ENCODE assay signal across 25 cellular contexts in genomic region chr7:43467406-43467805, GRCh38.
DNase-seq lines count a peak whose midpoint lies in the region; ATAC-seq and TF ChIP-seq lines count a peak whose summit lies in the region.
"Had no signal": no experiment of that assay in that cellular context is flagged by ENCODE, and none has a peak within 500 bp of the region (broad histone marks: within the 10 kb centered on the region; RNA-seq: fewer than 3 reads in every experiment).

No MANE protein-coding gene starts in this region.

- TF ChIP-seq CTCF in AG10803 (conservative IDR thresholded peaks at IDR 0.05; ENCODE audit: low read length) (no peak), Loucy (conservative IDR thresholded peaks at IDR 0.05; ENCODE audit: low read length) (no peak), astrocyte of the spinal cord (IDR thresholded peaks at IDR 0.05; ENCODE audit: low read depth, low read length) (no peak), suprapubic skin (IDR thresholded peaks at IDR 0.05) (no peak)

- no peaks in the 10 kb centered on the region for H3K36me3 ChIP-seq in Loucy (ENCODE audit: insufficient read depth, low read length)
- H3K36me3 ChIP-seq in suprapubic skin = no peaks in the 10 kb centered on the region
- H3K36me3 ChIP-seq: gastrocnemius medialis, HAP-1 had no signal

- H3K4me3 ChIP-seq in AG10803 (ENCODE audit: low read length) = no peak overlapping the region
- no peak overlapping the region for H3K4me3 ChIP-seq in Loucy (ENCODE audit: low read length, poor library complexity, severe bottlenecking)
- H3K4me3 ChIP-seq in astrocyte of the spinal cord (ENCODE audit: low read depth, low read length) = no peak overlapping the region
- H3K4me3 ChIP-seq in suprapubic skin = no peak overlapping the region
- H3K4me3 ChIP-seq: gastrocnemius medialis, HAP-1, mucosa of descending colon had no signal

- TF ChIP-seq EP300 in suprapubic skin (IDR thresholded peaks at IDR 0.05) = no peak

- WGBS in suprapubic skin = 72% methylated on average over 5 of the region's 5 CpGs

- no peaks in the 10 kb centered on the region for H3K36me3 Mint-ChIP-seq in stimulated activated memory B cell treated with anti-CD40 and anti-IgM and Interleukin-4, amounts not matched to agents 10 μg/mL and 1 μg/mL and 100 μg/mL, for 72 hours
- H3K36me3 Mint-ChIP-seq: CD8-positive, alpha-beta T cell; stimulated activated naive B cell treated with anti-CD40 and anti-IgM and Interleukin-4, amounts not matched to agents 10 μg/mL and 1 μg/mL and 100 μg/mL, for 72 hours; type B pancreatic cell had no signal

- ATAC-seq in GM21447 (IDR thresholded peaks at IDR 0.05; ENCODE audit: unreplicated experiment) = no peak
- ATAC-seq in stimulated activated memory B cell treated with anti-CD40 and anti-IgM and Interleukin-4, amounts not matched to agents 10 μg/mL and 1 μg/mL and 100 μg/mL, for 72 hours = no peak
- ATAC-seq: CD8-positive, alpha-beta T cell; gastrocnemius medialis; left lobe of liver; mucosa of descending colon; stimulated activated naive B cell treated with anti-CD40 and anti-IgM and Interleukin-4, amounts not matched to agents 10 μg/mL and 1 μg/mL and 100 μg/mL, for 72 hours had no signal

- H3K27me3 ChIP-seq in Loucy (ENCODE audit: insufficient read depth, low read length, poor library complexity, severe bottlenecking) = no peaks in the 10 kb centered on the region
- no peaks in the 10 kb centered on the region for H3K27me3 ChIP-seq in suprapubic skin
- H3K27me3 ChIP-seq: gastrocnemius medialis had no signal

- peak; percentile 56 for DNase-seq in AG10803 (ENCODE audit: low read depth)
- peak; percentile 18 for DNase-seq in astrocyte of the spinal cord (ENCODE audit: low read depth, low spot score)
- peak; percentile 44 for DNase-seq in islet precursor cell
- no peak for DNase-seq in suprapubic skin (ENCODE audit: low spot score in 2 of 2)
- no peak for DNase-seq in effector CD8-positive, alpha-beta T cell (lab: John Stamatoyannopoulos, UW)
- DNase-seq: activated CD4-positive, alpha-beta T cell treated with anti-CD3 and anti-CD28 coated beads, Interleukin-2, amount 10 ng/mL, durations not matched to agents 24 days and 14 days; activated gamma-delta T cell treated with Interleukin-2 at 50 U/mL for 16 hours; CD8-positive, alpha-beta T cell; DND-41; gastrocnemius medialis; KBM-7; mucosa of descending colon; NCI-H1105 treated with DMSO at 0.1 percent for 48 hours; NCI-H2171 treated with DMSO at 0.1 percent for 48 hours; NCI-H82; occipital lobe; RPMI8226; stimulated activated naive B cell treated with anti-CD40 and anti-IgM and Interleukin-4, amounts not matched to agents 10 μg/mL and 1 μg/mL and 100 μg/mL, for 72 hours had no signal

- TF ChIP-seq POLR2A in suprapubic skin (IDR thresholded peaks at IDR 0.05) = no peak

- H3K79me2 ChIP-seq in Loucy (ENCODE audit: insufficient read depth, low read length) = no peaks in the 10 kb centered on the region

- H3K4me1 ChIP-seq in Loucy (ENCODE audit: insufficient read depth, low read length, poor library complexity, severe bottlenecking) = peaks cover 25% of the 10 kb centered on the region
- peaks cover 22% of the 10 kb centered on the region for H3K4me1 ChIP-seq in suprapubic skin
- H3K4me1 ChIP-seq: HAP-1 had no signal

- no peak overlapping the region for H3K9ac ChIP-seq in Loucy (ENCODE audit: low read depth, low read length, poor library complexity, severe bottlenecking)

- no peaks in the 10 kb centered on the region for H3K4me1 Mint-ChIP-seq in stimulated activated memory B cell treated with anti-CD40 and anti-IgM and Interleukin-4, amounts not matched to agents 10 μg/mL and 1 μg/mL and 100 μg/mL, for 72 hours
- H3K4me1 Mint-ChIP-seq: activated CD4-positive, alpha-beta T cell treated with anti-CD3 and anti-CD28 coated beads, Interleukin-2, amount 10 ng/mL, durations not matched to agents 24 days and 14 days; stimulated activated naive B cell treated with anti-CD40 and anti-IgM and Interleukin-4, amounts not matched to agents 10 μg/mL and 1 μg/mL and 100 μg/mL, for 72 hours had no signal

- peaks cover 52% of the 10 kb centered on the region for H3K27me3 Mint-ChIP-seq in stimulated activated memory B cell treated with anti-CD40 and anti-IgM and Interleukin-4, amounts not matched to agents 10 μg/mL and 1 μg/mL and 100 μg/mL, for 72 hours

- no peaks in the 10 kb centered on the region for H3F3A ChIP-seq in Loucy (ENCODE audit: low read depth)

- peak overlapping the region; percentile 6; the same call in 1 of the 2 replicates for H2AFZ ChIP-seq in Loucy (ENCODE audit: low read length)

- H4K20me1 ChIP-seq in Loucy (ENCODE audit: insufficient read depth, low read length, poor library complexity, severe bottlenecking) = no peaks in the 10 kb centered on the region

- no peak overlapping the region for H3K27ac ChIP-seq in suprapubic skin
- H3K27ac ChIP-seq: gastrocnemius medialis, HL-60 had no signal

- in situ Hi-C loops in astrocyte of the spinal cord (cut with HindIII; ENCODE audit: low sequenced_read_pairs) = no loop called here

- no peaks in the 10 kb centered on the region for H3K9me2 ChIP-seq in Loucy (replicated peaks; ENCODE audit: low read depth, low read length)

- H3K4me2 ChIP-seq in Loucy (ENCODE audit: low read depth, low read length, poor library complexity, severe bottlenecking) = no peak overlapping the region

- H3K4me3 Mint-ChIP-seq in stimulated activated memory B cell treated with anti-CD40 and anti-IgM and Interleukin-4, amounts not matched to agents 10 μg/mL and 1 μg/mL and 100 μg/mL, for 72 hours = no peak overlapping the region
- H3K4me3 Mint-ChIP-seq: activated CD4-positive, alpha-beta T cell treated with anti-CD3 and anti-CD28 coated beads, Interleukin-2, amount 10 ng/mL, durations not matched to agents 24 days and 14 days; CD8-positive, alpha-beta T cell; stimulated activated naive B cell treated with anti-CD40 and anti-IgM and Interleukin-4, amounts not matched to agents 10 μg/mL and 1 μg/mL and 100 μg/mL, for 72 hours; type B pancreatic cell had no signal

- no peaks in the 10 kb centered on the region for H3K9me3 Mint-ChIP-seq in stimulated activated memory B cell treated with anti-CD40 and anti-IgM and Interleukin-4, amounts not matched to agents 10 μg/mL and 1 μg/mL and 100 μg/mL, for 72 hours
- H3K9me3 Mint-ChIP-seq: activated CD4-positive, alpha-beta T cell treated with anti-CD3 and anti-CD28 coated beads, Interleukin-2, amount 10 ng/mL, durations not matched to agents 24 days and 14 days; CD8-positive, alpha-beta T cell; stimulated activated naive B cell treated with anti-CD40 and anti-IgM and Interleukin-4, amounts not matched to agents 10 μg/mL and 1 μg/mL and 100 μg/mL, for 72 hours; type B pancreatic cell had no signal

- H3K27ac Mint-ChIP-seq in stimulated activated memory B cell treated with anti-CD40 and anti-IgM and Interleukin-4, amounts not matched to agents 10 μg/mL and 1 μg/mL and 100 μg/mL, for 72 hours = no peak overlapping the region
- H3K27ac Mint-ChIP-seq: activated CD4-positive, alpha-beta T cell treated with anti-CD3 and anti-CD28 coated beads, Interleukin-2, amount 10 ng/mL, durations not matched to agents 24 days and 14 days; CD8-positive, alpha-beta T cell; type B pancreatic cell had no signal

- no peaks in the 10 kb centered on the region for H3K9me3 ChIP-seq in Loucy (ENCODE audit: insufficient read depth, low read depth, low read length)
- no peaks in the 10 kb centered on the region for H3K9me3 ChIP-seq in suprapubic skin
- H3K9me3 ChIP-seq: gastrocnemius medialis, HAP-1, mucosa of descending colon had no signal

Comparison
In these comparisons a context has a peak if more than half of its experiments do, and no peak if none do; other contexts are left out.
1. DNase-seq: peak in AG10803 (single experiment), astrocyte of the spinal cord (single experiment) and islet precursor cell (single experiment); none in suprapubic skin (0 of 2) and effector CD8-positive, alpha-beta T cell (single experiment).